In genomic region chr2:128790541-128790944, GRCh38 we compare ENCODE assay signal across 21 cellular contexts.
"Had no signal": no experiment of that assay in that cellular context is flagged by ENCODE, and none has a peak within 500 bp of the region (broad histone marks: within the 10 kb centered on the region; RNA-seq: fewer than 3 reads in every experiment).

No MANE protein-coding gene starts in this region.

- H3K36me3 ChIP-seq: pancreas, right lobe of liver, stomach, thoracic aorta, upper lobe of left lung, vagina had no signal

- DNase-seq: dermis blood vessel endothelial cell; effector CD4-positive, alpha-beta T cell; erythroblast; immature natural killer cell; left ventricle myocardium superior; mucosa of descending colon; naive thymus-derived CD8-positive, alpha-beta T cell; right lobe of liver; stimulated activated CD4-positive, alpha-beta T cell treated with anti-CD3 and anti-CD28 coated beads, Interleukin-2, amount 100 ng/mL, for 24 hours; stimulated activated CD4-positive, alpha-beta T cell treated with anti-CD3 and anti-CD28 coated beads, Interleukin-4, amount 100 ng/mL, for 4 hours; stimulated activated naive CD4-positive, alpha-beta T cell; stomach; substantia nigra had no signal

- H3K36me3 Mint-ChIP-seq: immature natural killer cell; naive thymus-derived CD8-positive, alpha-beta T cell had no signal

- H3K27me3 ChIP-seq: foreskin keratinocyte, pancreas, right lobe of liver, upper lobe of left lung, vagina had no signal

- H3K9me3 ChIP-seq: mucosa of descending colon, pancreas, right lobe of liver, stomach, thoracic aorta, upper lobe of left lung, vagina had no signal

- H3K4me3 ChIP-seq: lung, mucosa of descending colon, pancreas, right lobe of liver, stomach, thoracic aorta, upper lobe of left lung, vagina had no signal

- H3K27ac Mint-ChIP-seq: endodermal cell; immature natural killer cell; naive thymus-derived CD8-positive, alpha-beta T cell; progenitor cell of endocrine pancreas had no signal

- H3K4me1 ChIP-seq: foreskin keratinocyte, pancreas, right lobe of liver, upper lobe of left lung had no signal

- H3K27ac ChIP-seq: foreskin keratinocyte, pancreas, right lobe of liver, stomach, thoracic aorta, upper lobe of left lung, vagina had no signal

- ATAC-seq: left ventricle myocardium superior; mucosa of descending colon; naive thymus-derived CD8-positive, alpha-beta T cell; pancreas; right lobe of liver had no signal

- H3K4me1 Mint-ChIP-seq: immature natural killer cell had no signal

- H3K27me3 Mint-ChIP-seq: progenitor cell of endocrine pancreas had no signal

- H3K9me3 Mint-ChIP-seq: endodermal cell had no signal

- H3K4me3 Mint-ChIP-seq: endodermal cell; immature natural killer cell; naive thymus-derived CD8-positive, alpha-beta T cell had no signal
